16 cellular contexts compared by ENCODE assay signal in the genomic region with DNA sequence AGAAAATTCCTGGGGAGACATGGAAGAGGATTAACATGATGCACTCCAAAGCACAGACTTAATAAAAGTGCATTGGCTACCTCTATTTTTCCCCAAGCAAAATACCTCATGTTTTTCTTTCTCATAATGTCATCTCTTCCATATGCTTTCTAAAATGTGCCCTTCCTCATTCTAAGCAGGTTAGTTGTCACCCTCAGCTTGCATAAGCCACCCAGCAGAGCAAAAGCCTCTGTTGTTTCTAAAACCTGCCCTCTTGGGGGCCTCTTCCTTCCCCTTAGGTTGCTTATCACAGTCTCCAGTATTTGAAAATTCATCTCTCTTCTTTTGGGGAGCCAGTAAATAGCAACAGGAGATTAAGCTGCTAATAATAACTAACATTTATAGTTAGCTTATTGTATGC.
A peak's percentile ranks its signal among the peaks of the same experiment; 100 is the strongest.
DNase-seq lines count a peak whose midpoint lies in the region; ATAC-seq and TF ChIP-seq lines count a peak whose summit lies in the region.
"Had no signal": no experiment of that assay in that cellular context is flagged by ENCODE, and none has a peak within 500 bp of the region (broad histone marks: within the 10 kb centered on the region; RNA-seq: fewer than 3 reads in every experiment).

No MANE protein-coding gene starts in this region.

- H3K9me3 ChIP-seq in heart left ventricle (no peaks in the 10 kb centered on the region), Peyer's patch (no peaks in the 10 kb centered on the region)
- H3K9me3 ChIP-seq: Caco-2 had no signal

- intact Hi-C loops in heart left ventricle (cut with DNase I) = no loop called here

- TF ChIP-seq POLR2A in heart left ventricle (IDR thresholded peaks at IDR 0.05) (no peak), Peyer's patch (IDR thresholded peaks at IDR 0.05) (no peak)

- TF ChIP-seq CTCF in mesothelial cell of epicardium (IDR thresholded peaks at IDR 0.05; ENCODE audit: unreplicated experiment) (no peak), heart left ventricle (IDR thresholded peaks at IDR 0.05) (no peak), Peyer's patch (IDR thresholded peaks at IDR 0.05) (no peak)

- DNase-seq in G401 (ENCODE audit: low spot score) (peak; percentile 27), SKM-1 (lab: John Stamatoyannopoulos, UW; ENCODE audit: unreplicated experiment) (peak; percentile 15), epithelial cell of prostate (ENCODE audit: low read depth, low spot score) (no peak), mesothelial cell of epicardium (ENCODE audit: low spot score in 2 of 2, unreplicated experiment in 2 of 2) (no peak), SW 1271 (lab: John Stamatoyannopoulos, UW) (no peak), globus pallidus (ENCODE audit: low spot score) (no peak), heart left ventricle (no peak), Peyer's patch (no peak)
- DNase-seq: 8988T; AML-193; Caco-2; CD8-positive, alpha-beta memory T cell; DND-41; GF-D8; HFFc6 had no signal

- no peak overlapping the region for H3K4me3 ChIP-seq in heart left ventricle
- no peak overlapping the region for H3K4me3 ChIP-seq in Peyer's patch
- H3K4me3 ChIP-seq: BLaER1 had no signal

- H3K9me3 Mint-ChIP-seq in mesothelial cell of epicardium = peaks cover 18% of the 10 kb centered on the region

- no peaks in the 10 kb centered on the region for H3K27me3 Mint-ChIP-seq in mesothelial cell of epicardium (ENCODE audit: low read depth)
- H3K27me3 Mint-ChIP-seq: CD8-positive, alpha-beta memory T cell had no signal

- H3K27me3 ChIP-seq in heart left ventricle (no peaks in the 10 kb centered on the region), Peyer's patch (no peaks in the 10 kb centered on the region)
- H3K27me3 ChIP-seq: BLaER1 had no signal

- in situ Hi-C loops in G401 (cut with HindIII; ENCODE audit: low sequenced_read_pairs) = no loop called here

- H3K36me3 ChIP-seq in heart left ventricle = no peaks in the 10 kb centered on the region
- H3K36me3 ChIP-seq in Peyer's patch = no peaks in the 10 kb centered on the region
- H3K36me3 ChIP-seq: BLaER1 had no signal

- peak overlapping the region; percentile 45 for H3K27ac Mint-ChIP-seq in mesothelial cell of epicardium
- H3K27ac Mint-ChIP-seq: CD8-positive, alpha-beta memory T cell; HFFc6 had no signal

- ATAC-seq in heart left ventricle = no peak

- H3K4me1 Mint-ChIP-seq in mesothelial cell of epicardium = peaks cover 27% of the 10 kb centered on the region
- H3K4me1 Mint-ChIP-seq: CD8-positive, alpha-beta memory T cell had no signal

- peaks cover 2% of the 10 kb centered on the region for H3K36me3 Mint-ChIP-seq in mesothelial cell of epicardium
- H3K36me3 Mint-ChIP-seq: CD8-positive, alpha-beta memory T cell had no signal

- peak overlapping the region; percentile 96 for H3K27ac ChIP-seq in epithelial cell of prostate
- H3K27ac ChIP-seq in heart left ventricle = no peak overlapping the region
- H3K27ac ChIP-seq in Peyer's patch = no peak overlapping the region
- H3K27ac ChIP-seq: BLaER1 had no signal

- H3K4me1 ChIP-seq in heart left ventricle = no peaks in the 10 kb centered on the region
- no peaks in the 10 kb centered on the region for H3K4me1 ChIP-seq in Peyer's patch
- H3K4me1 ChIP-seq: BLaER1, Caco-2 had no signal

- H3K4me3 Mint-ChIP-seq in mesothelial cell of epicardium = no peak overlapping the region
- H3K4me3 Mint-ChIP-seq: CD8-positive, alpha-beta memory T cell; HFFc6 had no signal

Comparison
In these comparisons a context has a peak if more than half of its experiments do, and no peak if none do; other contexts are left out.
1. DNase-seq: peak in G401 (single experiment) and SKM-1 (single experiment); none in epithelial cell of prostate (single experiment), mesothelial cell of epicardium (0 of 2), SW 1271 (0 of 2), globus pallidus (single experiment), heart left ventricle (0 of 5) and Peyer's patch (0 of 3).